ENCODE assay signal across 8 cellular contexts in the genomic region with DNA sequence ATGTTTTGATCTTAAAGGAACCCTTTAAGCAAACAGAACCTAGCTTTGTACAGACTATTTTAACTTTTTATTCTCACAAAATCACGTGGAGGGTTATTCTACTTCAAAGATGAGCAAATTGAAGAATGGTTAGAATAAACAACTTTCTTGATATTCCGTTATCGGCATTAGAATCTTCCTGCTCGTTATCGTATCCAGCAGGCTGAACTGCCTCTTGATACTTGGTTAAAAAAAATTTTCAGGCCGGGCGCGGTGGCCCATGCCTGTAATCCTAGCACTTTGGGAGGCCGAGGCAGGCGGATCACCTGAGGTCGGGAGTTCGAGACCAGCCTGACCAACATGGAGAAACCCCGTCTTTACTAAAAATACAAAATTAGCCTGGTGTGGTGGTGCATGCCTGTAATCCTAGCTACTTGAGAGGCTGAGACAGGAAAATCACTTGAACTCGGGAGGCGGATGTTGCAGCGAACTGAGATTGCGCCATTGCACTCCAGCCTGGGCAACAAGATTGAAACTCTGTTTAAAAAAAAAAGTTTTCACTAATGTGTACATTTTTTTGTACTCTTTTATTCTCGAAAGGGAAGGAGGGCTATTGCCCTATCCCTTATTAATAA. TPM values are rescaled to one million over a fixed set of nuclear protein-coding genes. Genes with fewer than 3 reads are reported as not detected.
A peak's percentile ranks its signal among the peaks of the same experiment; 100 is the strongest.
DNase-seq lines count a peak whose midpoint lies in the region; ATAC-seq and TF ChIP-seq lines count a peak whose summit lies in the region.
"Not testable (repeated sequence)": the region's sequence is repeated elsewhere in the genome, so short reads cannot be mapped to it uniquely, and the experiment has no call there.

No MANE protein-coding gene starts in this region.

- not testable (repeated sequence) for H4K5ac ChIP-seq in IMR-90 (ENCODE audit: low read depth, low read length)

- TF ChIP-seq EP300 in stomach (IDR thresholded peaks at IDR 0.05): not testable (repeated sequence)

- not testable (repeated sequence) for TF ChIP-seq CTCF in C4-2B (conservative IDR thresholded peaks at IDR 0.05); IMR-90 (conservative IDR thresholded peaks at IDR 0.05; ENCODE audit: low read depth, low read length); WTC11 (IDR thresholded peaks at IDR 0.05); MCF 10A (IDR thresholded peaks at IDR 0.05; ENCODE audit: unreplicated experiment); epithelial cell of esophagus (IDR thresholded peaks at IDR 0.05; ENCODE audit: insufficient read depth, low read depth, low read length, missing control alignments); stomach (IDR thresholded peaks at IDR 0.05)

- not testable (repeated sequence) for H3K4me1 ChIP-seq in IMR-90 (ENCODE audit: control insufficient read depth, insufficient read depth, low read length)
- H3K4me1 ChIP-seq in stomach: peaks cover 23 to 42% (median 38%) of the 10 kb centered on the region in 4 donors

- not testable (repeated sequence) for BruUV-seq in IMR-90 (replicated peaks; lab: Mats Ljungman, UMichigan); MCF 10A (replicated peaks; lab: Mats Ljungman, UMichigan)

- H3K36me3 ChIP-seq in IMR-90 (ENCODE audit: control insufficient read depth, insufficient read depth, low read length): not testable (repeated sequence)
- peaks cover 12 to 24% (median 20%) of the 10 kb centered on the region in 4 donors for H3K36me3 ChIP-seq in stomach

- not testable (repeated sequence) for H2BK20ac ChIP-seq in IMR-90 (ENCODE audit: low read depth, low read length)

- peak; percentile 68 for DNase-seq in IMR-90
- not testable (repeated sequence) for DNase-seq in WTC11 (ENCODE audit: low spot score); MCF 10A (ENCODE audit: unreplicated experiment); stomach
- peak; percentile 62 for DNase-seq in epithelial cell of esophagus (ENCODE audit: low read depth)
- peak; percentile 26 for DNase-seq in left kidney (ENCODE audit: low read depth, low spot score)
- DNase-seq in naive thymus-derived CD8-positive, alpha-beta T cell: peak in 9 of 10 donors; percentile 46 to 79 (median 61)

- peaks cover 12 to 30% of the 10 kb centered on the region in 2 experiments for H3K79me1 ChIP-seq in IMR-90 (ENCODE audit: low read depth in 1 of 2, low read length in 2 of 2)

- TF ChIP-seq RAD21 in IMR-90 (IDR thresholded peaks at IDR 0.05; ENCODE audit: low read length): not testable (repeated sequence)

- 96% methylated on average over 4 of the region's 18 CpGs; no CpG with 5 or more reads in 1 of the 2 experiments for WGBS in IMR-90 (ENCODE audit: extremely low coverage in 2 of 2, insufficient read length in 1 of 2), 2 experiments
- WGBS in stomach, 5 donors: 53 to 72% (median 69%) methylated on average over 18 of the region's 18 CpGs

- H2BK5ac ChIP-seq in IMR-90 (ENCODE audit: low read depth, low read length, poor library complexity, severe bottlenecking): not testable (repeated sequence)

- H3K4me3 ChIP-seq in IMR-90 (ENCODE audit: insufficient read depth, low read depth, low read length); epithelial cell of esophagus (ENCODE audit: low read length): not testable (repeated sequence)
- H3K4me3 ChIP-seq in stomach: peak overlapping the region in 2 of 4 donors; percentile 77 to 93

- not testable (repeated sequence) for H2BK15ac ChIP-seq in IMR-90 (ENCODE audit: low read depth, low read length)

- in situ Hi-C loops in IMR-90 (cut with MboI; ENCODE audit: low sequenced_read_pairs): loop anchor here (25.0 kb wide), 1 partner anchor 1755 kb away; a partner anchor contains a TSS

- H3K27ac ChIP-seq in C4-2B (peak overlapping the region; percentile 53; the same call in 1 of the 2 replicates), stomach (peak overlapping the region; percentile 59 to 97 (median 97))
- H3K27ac ChIP-seq in IMR-90 (ENCODE audit: insufficient read depth, low read length): not testable (repeated sequence)

- not testable (repeated sequence) for H3K27me3 ChIP-seq in IMR-90 (ENCODE audit: control insufficient read depth, insufficient read depth, low read length); stomach

- not testable (repeated sequence) for H3K9ac ChIP-seq in IMR-90 (ENCODE audit: low read depth, low read length)

- H3K4me3 Mint-ChIP-seq in WTC11: not testable (repeated sequence)
- peak overlapping the region; percentile 88 for H3K4me3 Mint-ChIP-seq in MCF 10A (ENCODE audit: unreplicated experiment)
- peak overlapping the region in 7 of 10 donors; percentile 7 to 66 (median 54) for H3K4me3 Mint-ChIP-seq in naive thymus-derived CD8-positive, alpha-beta T cell

- not testable (repeated sequence) for H3K4ac ChIP-seq in IMR-90 (ENCODE audit: low read depth, low read length)

- H3K23ac ChIP-seq in IMR-90 (ENCODE audit: low read depth, low read length): not testable (repeated sequence)

- H3K27me3 Mint-ChIP-seq in WTC11 (ENCODE audit: low read depth) (peaks cover 12% of the 10 kb centered on the region; the same call in 1 of the 2 replicates), MCF 10A (ENCODE audit: insufficient read depth, unreplicated experiment) (peaks cover 11% of the 10 kb centered on the region)
- peaks cover 0 to 20% (median 10%) of the 10 kb centered on the region in 5 donors for H3K27me3 Mint-ChIP-seq in naive thymus-derived CD8-positive, alpha-beta T cell

- not testable (repeated sequence) for H2AFZ ChIP-seq in IMR-90 (replicated peaks; ENCODE audit: low read length, poor library complexity)

- ATAC-seq in IMR-90 (ENCODE audit: low read depth); WTC11; naive thymus-derived CD8-positive, alpha-beta T cell: not testable (repeated sequence)

- H2AK9ac ChIP-seq in IMR-90 (replicated peaks; ENCODE audit: low read depth, low read length, poor library complexity): not testable (repeated sequence)

- TF ChIP-seq POLR2A in IMR-90 (IDR thresholded peaks at IDR 0.05; ENCODE audit: low read depth, low read length) (peak; percentile 90), stomach (IDR thresholded peaks at IDR 0.05) (peak in 2 of 4 donors; percentile 1 to 6)

- H4K91ac ChIP-seq in IMR-90 (ENCODE audit: insufficient read depth, low read depth, low read length): not testable (repeated sequence)

- not testable (repeated sequence) for H3K9me3 Mint-ChIP-seq in WTC11; MCF 10A (ENCODE audit: unreplicated experiment); naive thymus-derived CD8-positive, alpha-beta T cell

- not testable (repeated sequence) for H2BK120ac ChIP-seq in IMR-90 (ENCODE audit: low read depth, low read length)

- peaks cover 20% of the 10 kb centered on the region for H4K20me1 ChIP-seq in IMR-90 (ENCODE audit: insufficient read depth, low read length)

- H3K36me3 Mint-ChIP-seq in WTC11 (peaks cover 23% of the 10 kb centered on the region), MCF 10A (ENCODE audit: insufficient read depth, unreplicated experiment) (peaks cover 84% of the 10 kb centered on the region)
- H3K36me3 Mint-ChIP-seq in naive thymus-derived CD8-positive, alpha-beta T cell: peaks cover 0 to 23% (median 15%) of the 10 kb centered on the region in 3 donors

- dilution Hi-C loops in IMR-90 (cut with HindIII; ENCODE audit: low sequenced_read_pairs, unreplicated experiment): not testable (repeated sequence)

- H3K56ac ChIP-seq in IMR-90 (ENCODE audit: extremely low read depth, insufficient read depth, low read length): not testable (repeated sequence)

- not testable (repeated sequence) for H3K9me3 ChIP-seq in IMR-90 (ENCODE audit: control insufficient read depth, insufficient read depth, low read length); stomach

- intact Hi-C loops in IMR-90 (cut with micrococcal nuclease); MCF 10A (cut with micrococcal nuclease); stomach (cut with DNase I; ENCODE audit: low total_unique reads): not testable (repeated sequence)

- CTCF ChIA-PET in IMR-90 (lab: Yijun Ruan, JAX): interaction anchor here (0.6 to 1.2 kb wide), 2 partner anchors 13 to 218 kb away, joined by 3 read pairs; no protein-coding TSS in a partner anchor
- CTCF ChIA-PET in WTC11 (lab: Charles Lee): interaction anchor here (1.6 kb wide), 1 partner anchor 12 kb away, joined by 8 read pairs; no protein-coding TSS in a partner anchor
- CTCF ChIA-PET in MCF 10A (lab: Yijun Ruan, JAX): interaction anchor here (0.6 to 3.3 kb wide), 12 partner anchors 10 to 279 kb away, joined by 3 to 26 read pairs (median 4); a partner anchor contains a TSS

- POLR2A ChIA-PET in IMR-90 (lab: Charles Lee; ENCODE audit: unreplicated experiment); naive thymus-derived CD8-positive, alpha-beta T cell (lab: Charles Lee): not testable (repeated sequence)
- POLR2A ChIA-PET in WTC11 (lab: Charles Lee) (interaction anchor here (1.0 to 3.8 kb wide), 2 partner anchors 24 to 28 kb away, joined by 3 to 22 read pairs; no protein-coding TSS in a partner anchor), MCF 10A (lab: Yijun Ruan, JAX) (interaction anchor here (0.7 to 7.6 kb wide), 23 partner anchors 9 to 156 kb away, joined by 3 to 187 read pairs (median 6); a partner anchor contains a TSS)

- H4K8ac ChIP-seq in IMR-90 (ENCODE audit: low read depth in 2 of 2, low read length in 2 of 2): not testable (repeated sequence)

- H3K14ac ChIP-seq in IMR-90 (replicated peaks; ENCODE audit: low read depth, low read length): not testable (repeated sequence)

- H3K4me1 Mint-ChIP-seq in WTC11 (peaks cover 48% of the 10 kb centered on the region), MCF 10A (ENCODE audit: insufficient read depth, unreplicated experiment) (peaks cover 13% of the 10 kb centered on the region)
- H3K4me1 Mint-ChIP-seq in naive thymus-derived CD8-positive, alpha-beta T cell: peaks cover 13 to 55% (median 33%) of the 10 kb centered on the region in 4 donors

- not testable (repeated sequence) for H3K27ac Mint-ChIP-seq in WTC11
- peak overlapping the region; percentile 99 for H3K27ac Mint-ChIP-seq in MCF 10A (ENCODE audit: low read depth, unreplicated experiment)
- H3K27ac Mint-ChIP-seq in naive thymus-derived CD8-positive, alpha-beta T cell: peak overlapping the region in 4 of 10 donors; percentile 53 to 99 (median 90)

- not testable (repeated sequence) for H3K4me2 ChIP-seq in IMR-90 (ENCODE audit: low read depth, low read length)

- not testable (repeated sequence) for H3K9me1 ChIP-seq in IMR-90 (ENCODE audit: insufficient read depth, low read length)

- not testable (repeated sequence) for H3K18ac ChIP-seq in IMR-90 (ENCODE audit: low read depth, low read length)

- H2AK5ac ChIP-seq in IMR-90 (ENCODE audit: low read depth, low read length): not testable (repeated sequence)

RNA-seq across cellular contexts. Expression of a gene that starts 4.0 kb away (rescaled TPM):
- total RNA-seq in IMR-90 (2012; rRNA removed) (53.6 and 86.7 TPM in 2 replicates), WTC11 (2021) (23.9 to 57.4 TPM (median 50.8 TPM) in 3 replicates), MCF 10A (2022) (73.1 and 139 TPM in 2 replicates), stomach (1,000 to 10,000 TPM in 1 of 5 donors, 100 to 1,000 TPM in 4; 134 to 1,274 (median 649) TPM)
- polyA plus RNA-seq in IMR-90 (2012; rRNA removed) (171 and 406 TPM in 2 replicates), stomach (10 to 100 TPM; 62.2 to 82.0 (median 77.1) TPM)
- polyA plus RNA-seq in IMR-90 (2012; cell fraction: cytosol; rRNA removed): 405 and 665 TPM in 2 replicates
- 1,840 and 2,271 TPM in 2 replicates for polyA plus RNA-seq in IMR-90 (2012; cell fraction: nucleus; rRNA removed; ENCODE audit: low replicate concordance)
- total RNA-seq in naive thymus-derived CD8-positive, alpha-beta T cell: 1 to 10 TPM; 9.4 to 9.6 TPM
- polyA plus RNA-seq in naive thymus-derived CD8-positive, alpha-beta T cell: 100 to 1,000 TPM in 2 of 3 donors, 10 to 100 TPM in 1; 80.3 to 510 (median 252) TPM
